34 cellular contexts compared by ENCODE assay signal in the genomic region with DNA sequence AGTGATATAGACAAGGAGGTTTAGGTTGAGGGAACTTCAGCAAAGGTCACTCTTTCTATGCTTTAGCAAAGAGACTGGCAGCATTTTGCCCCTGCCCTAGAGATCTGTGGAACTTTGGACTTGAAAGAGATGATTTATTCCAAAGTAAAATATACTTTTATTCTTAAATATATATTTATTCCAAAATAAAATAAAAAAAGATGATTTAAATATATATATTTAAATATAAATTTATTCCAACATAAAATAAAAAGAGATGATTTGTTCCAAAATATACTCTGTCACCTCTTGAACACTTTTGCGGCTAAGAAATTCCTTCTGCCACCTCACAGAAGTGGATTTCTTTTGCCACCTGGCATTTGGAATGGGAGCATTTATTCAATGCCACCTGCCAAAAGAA.
"Had no signal": no experiment of that assay in that cellular context is flagged by ENCODE, and none has a peak within 500 bp of the region (broad histone marks: within the 10 kb centered on the region; RNA-seq: fewer than 3 reads in every experiment).

No MANE protein-coding gene starts in this region.

- H3K27ac Mint-ChIP-seq: activated naive CD4-positive, alpha-beta T cell treated with anti-CD3 and anti-CD28 coated beads for 36 hours; activated naive CD4-positive, alpha-beta T cell treated with anti-CD3 and anti-CD28 coated beads, Interleukin-2, amount 10 ng/mL, durations not matched to agents 7 days and 5 days; activated naive CD4-positive, alpha-beta T cell treated with anti-CD3 and anti-CD28 coated beads, Interleukin-2, amount 50 U/mL, for 24 hours; activated naive CD4-positive, alpha-beta T cell treated with anti-CD3 and anti-CD28 coated beads, Interleukin-2, amount 50 U/mL, for 72 hours; activated naive CD8-positive, alpha-beta T cell; activated naive CD8-positive, alpha-beta T cell treated with anti-CD3 and anti-CD28 coated beads for 36 hours; activated naive CD8-positive, alpha-beta T cell treated with anti-CD3 and anti-CD28 coated beads, Interleukin-2, amount 10 ng/mL, durations not matched to agents 7 days and 5 days; activated naive CD8-positive, alpha-beta T cell treated with anti-CD3 and anti-CD28 coated beads, Interleukin-2, amount 50 U/mL, for 24 hours; activated T-cell treated with anti-CD3 and anti-CD28 coated beads, Interleukin-2, amount 50 U/mL, for 24 hours; activated T-cell treated with anti-CD3 and anti-CD28 coated beads, Interleukin-2, amount 50 U/mL, for 72 hours; activated T-helper 1 cell treated with anti-CD3 and anti-CD28 coated beads, Interleukin-12 subunit alpha, Interleukin-12 subunit beta, Interleukin-2, Interleukin-4 antibody, amounts not matched to agents 30 ng/mL and 10 ng/mL and 1 ng/mL, durations not matched to agents 14 hours and 24 hours and 36 hours; activated T-helper 17 cell treated with anti-CD3 and anti-CD28 coated beads, Interleukin-2, amount 50 U/mL, for 72 hours; activated T-helper 2 cell treated with anti-CD3 and anti-CD28 coated beads, Interferon-gamma antibody, Interleukin-2, Interleukin-4, amounts not matched to agents 10 μg/mL and 5 μg/mL and 100 μg/mL, durations not matched to agents 14 hours and 24 hours and 36 hours; brain had no signal

- ATAC-seq: activated naive CD4-positive, alpha-beta T cell treated with anti-CD3 and anti-CD28 coated beads, Interleukin-2, amount 50 U/mL, for 72 hours; activated naive CD8-positive, alpha-beta T cell treated with anti-CD3 and anti-CD28 coated beads, Interleukin-2, amount 50 U/mL, for 24 hours; activated T-cell treated with anti-CD3 and anti-CD28 coated beads, Interleukin-2, amount 50 U/mL, for 4 hours; activated T-cell treated with anti-CD3 and anti-CD28 coated beads, Interleukin-2, amount 50 U/mL, for 72 hours; activated T-helper 17 cell treated with anti-CD3 and anti-CD28 coated beads, Interleukin-2, amount 50 U/mL, for 72 hours; body of pancreas had no signal

- H3K36me3 Mint-ChIP-seq: activated naive CD4-positive, alpha-beta T cell treated with anti-CD3 and anti-CD28 coated beads, Interleukin-2, amount 10 ng/mL, durations not matched to agents 7 days and 5 days; activated naive CD4-positive, alpha-beta T cell treated with anti-CD3 and anti-CD28 coated beads, Interleukin-2, amount 50 U/mL, for 72 hours; activated naive CD8-positive, alpha-beta T cell; activated naive CD8-positive, alpha-beta T cell treated with anti-CD3 and anti-CD28 coated beads for 36 hours; activated naive CD8-positive, alpha-beta T cell treated with anti-CD3 and anti-CD28 coated beads, Interleukin-2, amount 10 ng/mL, durations not matched to agents 7 days and 5 days; brain had no signal

- H3K4me3 Mint-ChIP-seq: activated naive CD4-positive, alpha-beta T cell treated with anti-CD3 and anti-CD28 coated beads for 36 hours; activated naive CD4-positive, alpha-beta T cell treated with anti-CD3 and anti-CD28 coated beads, Interleukin-2, amount 10 ng/mL, durations not matched to agents 7 days and 5 days; activated naive CD4-positive, alpha-beta T cell treated with anti-CD3 and anti-CD28 coated beads, Interleukin-2, amount 50 U/mL, for 24 hours; activated naive CD8-positive, alpha-beta T cell; activated naive CD8-positive, alpha-beta T cell treated with anti-CD3 and anti-CD28 coated beads for 36 hours; activated naive CD8-positive, alpha-beta T cell treated with anti-CD3 and anti-CD28 coated beads, Interleukin-2, amount 10 ng/mL, durations not matched to agents 7 days and 5 days; activated naive CD8-positive, alpha-beta T cell treated with anti-CD3 and anti-CD28 coated beads, Interleukin-2, amount 50 U/mL, for 24 hours; activated T-cell treated with anti-CD3 and anti-CD28 coated beads, Interleukin-2, amount 50 U/mL, for 24 hours; activated T-cell treated with anti-CD3 and anti-CD28 coated beads, Interleukin-2, amount 50 U/mL, for 4 hours; activated T-cell treated with anti-CD3 and anti-CD28 coated beads, Interleukin-2, amount 50 U/mL, for 72 hours; activated T-helper 1 cell treated with anti-CD3 and anti-CD28 coated beads, Interleukin-12 subunit alpha, Interleukin-12 subunit beta, Interleukin-2, Interleukin-4 antibody, amounts not matched to agents 30 ng/mL and 10 ng/mL and 1 ng/mL, durations not matched to agents 14 hours and 24 hours and 36 hours; activated T-helper 17 cell treated with anti-CD3 and anti-CD28 coated beads, Interleukin-2, amount 50 U/mL, for 72 hours; brain; central memory CD8-positive, alpha-beta T cell had no signal

- H3K27me3 Mint-ChIP-seq: activated naive CD4-positive, alpha-beta T cell treated with anti-CD3 and anti-CD28 coated beads, Interleukin-2, amount 10 ng/mL, durations not matched to agents 7 days and 5 days; activated naive CD4-positive, alpha-beta T cell treated with anti-CD3 and anti-CD28 coated beads, Interleukin-2, amount 50 U/mL, for 24 hours; activated naive CD8-positive, alpha-beta T cell; activated naive CD8-positive, alpha-beta T cell treated with anti-CD3 and anti-CD28 coated beads for 36 hours; activated naive CD8-positive, alpha-beta T cell treated with anti-CD3 and anti-CD28 coated beads, Interleukin-2, amount 10 ng/mL, durations not matched to agents 7 days and 5 days; activated naive CD8-positive, alpha-beta T cell treated with anti-CD3 and anti-CD28 coated beads, Interleukin-2, amount 50 U/mL, for 24 hours; activated T-cell treated with anti-CD3 and anti-CD28 coated beads, Interleukin-2, amount 50 U/mL, for 24 hours; activated T-helper 17 cell treated with anti-CD3 and anti-CD28 coated beads, Interleukin-2, amount 50 U/mL, for 72 hours; central memory CD8-positive, alpha-beta T cell had no signal

- DNase-seq: activated effector memory CD4-positive, alpha-beta T cell treated with anti-CD3 and anti-CD28 coated beads, Interleukin-2, amount 50 U/mL, for 16 hours; activated effector memory CD4-positive, alpha-beta T cell treated with Interleukin-2 at 50 U/mL for 16 hours; activated gamma-delta T cell; activated gamma-delta T cell treated with Interleukin-2 at 50 U/mL for 16 hours; activated naive CD4-positive, alpha-beta T cell; activated naive CD4-positive, alpha-beta T cell treated with anti-CD3 and anti-CD28 coated beads for 36 hours; activated naive CD4-positive, alpha-beta T cell treated with anti-CD3 and anti-CD28 coated beads, Interleukin-2, amount 10 ng/mL, durations not matched to agents 7 days and 5 days; activated naive CD4-positive, alpha-beta T cell treated with anti-CD3 and anti-CD28 coated beads, Interleukin-2, amount 50 U/mL, for 16 hours; activated naive CD4-positive, alpha-beta T cell treated with Interleukin-2 at 50 U/mL for 16 hours; activated naive CD8-positive, alpha-beta T cell treated with anti-CD3 and anti-CD28 coated beads for 36 hours; activated naive CD8-positive, alpha-beta T cell treated with anti-CD3 and anti-CD28 coated beads, Interleukin-2, amount 10 ng/mL, durations not matched to agents 7 days and 5 days; activated naive CD8-positive, alpha-beta T cell treated with anti-CD3 and anti-CD28 coated beads, Interleukin-2, amount 50 U/mL, for 24 hours; activated T-cell treated with anti-CD3 and anti-CD28 coated beads, Interleukin-2, amount 50 U/mL, for 24 hours; activated T-cell treated with anti-CD3 and anti-CD28 coated beads, Interleukin-2, amount 50 U/mL, for 4 hours; activated T-cell treated with anti-CD3 and anti-CD28 coated beads, Interleukin-2, amount 50 U/mL, for 48 hours; activated T-cell treated with anti-CD3 and anti-CD28 coated beads, Interleukin-2, amount 50 U/mL, for 72 hours; adrenal gland; amniotic stem cell; amygdala; anterior cingulate cortex; aorta; body of pancreas; brain microvascular endothelial cell; caudate nucleus; central memory CD4-positive, alpha-beta T cell; cerebellar nuclear complex had no signal

- H3K4me1 Mint-ChIP-seq: activated naive CD4-positive, alpha-beta T cell treated with anti-CD3 and anti-CD28 coated beads, Interleukin-2, amount 10 ng/mL, durations not matched to agents 7 days and 5 days; activated naive CD4-positive, alpha-beta T cell treated with anti-CD3 and anti-CD28 coated beads, Interleukin-2, amount 50 U/mL, for 24 hours; activated naive CD8-positive, alpha-beta T cell treated with anti-CD3 and anti-CD28 coated beads for 36 hours; activated naive CD8-positive, alpha-beta T cell treated with anti-CD3 and anti-CD28 coated beads, Interleukin-2, amount 10 ng/mL, durations not matched to agents 7 days and 5 days; activated naive CD8-positive, alpha-beta T cell treated with anti-CD3 and anti-CD28 coated beads, Interleukin-2, amount 50 U/mL, for 24 hours; activated T-helper 17 cell treated with anti-CD3 and anti-CD28 coated beads, Interleukin-2, amount 50 U/mL, for 72 hours; brain; central memory CD8-positive, alpha-beta T cell had no signal
